In genomic region chr18:46071615-46071893, GRCh38 we compare ENCODE assay signal across 8 cellular contexts. TPM values are rescaled to one million over a fixed set of nuclear protein-coding genes. Genes with fewer than 3 reads are reported as not detected.
DNase-seq lines count a peak whose midpoint lies in the region; ATAC-seq and TF ChIP-seq lines count a peak whose summit lies in the region.

No MANE protein-coding gene starts in this region.

- H3K4me1 ChIP-seq in H9 (ENCODE audit: insufficient read depth, low read length) (no peaks in the 10 kb centered on the region), heart left ventricle (peaks cover 0 to 57% (median 19%) of the 10 kb centered on the region in 12 donors)

- TF ChIP-seq POLR2A in heart left ventricle (IDR thresholded peaks at IDR 0.05) = no peak

- H3K4me2 ChIP-seq in H9 (ENCODE audit: insufficient read depth, insufficient read length, low read length) = peak overlapping the region; percentile 78

- ATAC-seq in heart left ventricle = peak in 2 of 4 donors; percentile 19 to 29

- H3K14ac ChIP-seq in H9 (ENCODE audit: insufficient read depth, low read length) = peak overlapping the region; percentile 76

- no peak overlapping the region for H2AFZ ChIP-seq in H9 (ENCODE audit: low read length)

- CTCF ChIA-PET in AG04449 (lab: Yijun Ruan, JAX) = interaction anchor here (0.9 to 6.4 kb wide), 9 partner anchors 9 to 407 kb away, joined by 3 to 102 read pairs (median 11); no protein-coding TSS in a partner anchor
- CTCF ChIA-PET in activated CD4-positive, alpha-beta T cell treated with anti-CD3 and anti-CD28 coated beads, Interleukin-2, amount 10 ng/mL, durations not matched to agents 7 days and 5 days (lab: Charles Lee) = interaction anchor here (2.8 kb wide), 1 partner anchor 97 kb away, joined by 10 read pairs; no protein-coding TSS in a partner anchor

- no peak overlapping the region for H2BK120ac ChIP-seq in H9 (ENCODE audit: low read depth, low read length, poor library complexity, severe bottlenecking)

- H4K8ac ChIP-seq in H9 (replicated peaks; ENCODE audit: insufficient read length, low read depth, low read length) = no peak overlapping the region

- H3K27me3 ChIP-seq in H9 (ENCODE audit: insufficient read depth, low read length) (peaks cover 5% of the 10 kb centered on the region), heart left ventricle (no peaks in the 10 kb centered on the region)

- H2BK5ac ChIP-seq in H9 (ENCODE audit: insufficient read length, low read length) = no peak overlapping the region

- H3K4ac ChIP-seq in H9 (ENCODE audit: low read depth, low read length) = no peak overlapping the region

- H3K27ac Mint-ChIP-seq in H9 = no peak overlapping the region
- peak overlapping the region; percentile 50 for H3K27ac Mint-ChIP-seq in activated CD4-positive, alpha-beta T cell treated with anti-CD3 and anti-CD28 coated beads, Interleukin-2, amount 10 ng/mL, durations not matched to agents 7 days and 5 days

- no peak overlapping the region for H3K9ac ChIP-seq in H9 (ENCODE audit: extremely low read depth, insufficient read length, low read length)

- H3K18ac ChIP-seq in H9 (ENCODE audit: insufficient read length, low read depth, low read length) = no peak overlapping the region

- DNase-seq in AG04449 (ENCODE audit: low read depth, low spot score) (no peak), H9 (no peak), heart left ventricle (no peak), skeletal muscle cell (ENCODE audit: low read depth) (no peak), SW480 (ENCODE audit: low spot score) (no peak), AML-193 (lab: John Stamatoyannopoulos, UW) (no peak), inferior parietal cortex (ENCODE audit: extremely low spot score) (no peak)
- DNase-seq in activated CD4-positive, alpha-beta T cell treated with anti-CD3 and anti-CD28 coated beads, Interleukin-2, amount 10 ng/mL, durations not matched to agents 7 days and 5 days = no peak

- H3K79me2 ChIP-seq in H9 (ENCODE audit: insufficient read depth, low read length) = no peaks in the 10 kb centered on the region

- no peak overlapping the region for H2AK5ac ChIP-seq in H9 (ENCODE audit: insufficient read length, low read length)

- no CpG with 5 or more reads among the region's 17 CpGs for WGBS in H9 (ENCODE audit: extremely low coverage, insufficient read length, low lambda C conversion rate)
- WGBS in heart left ventricle, 4 donors = 0 to 2% (median 1%) methylated on average over 8 to 17 of the region's 17 CpGs

- peaks cover 0 to 3% (median 0%) of the 10 kb centered on the region in 3 experiments; a peak in 1 of 7 replicates for H3K36me3 Mint-ChIP-seq in H9 (ENCODE audit: insufficient read depth in 1 of 3, low read depth in 3 of 3)
- no peaks in the 10 kb centered on the region for H3K36me3 Mint-ChIP-seq in activated CD4-positive, alpha-beta T cell treated with anti-CD3 and anti-CD28 coated beads, Interleukin-2, amount 10 ng/mL, durations not matched to agents 7 days and 5 days (ENCODE audit: low read depth)

- intact Hi-C loops in heart left ventricle (cut with DNase I) = loop anchor here (2.0 to 10.0 kb wide), 10 partner anchors 97 to 407 kb away; partner anchors contain the start of gene EPG5 (in 1 of the 10)

- H3K4me3 Mint-ChIP-seq in H9 = peak overlapping the region; percentile 60 to 74
- H3K4me3 Mint-ChIP-seq in activated CD4-positive, alpha-beta T cell treated with anti-CD3 and anti-CD28 coated beads, Interleukin-2, amount 10 ng/mL, durations not matched to agents 7 days and 5 days = peak overlapping the region; percentile 66

- H3K79me1 ChIP-seq in H9 (ENCODE audit: insufficient read depth, low read depth, low read length, poor library complexity, severe bottlenecking) = no peaks in the 10 kb centered on the region

- H3K27ac ChIP-seq in H9 (ENCODE audit: insufficient read length, low read depth, low read length) = no peak overlapping the region
- H3K27ac ChIP-seq in heart left ventricle = peak overlapping the region in 6 of 12 donors; percentile 10 to 68 (median 54)

- no peak for TF ChIP-seq CTCF in AG04449 (IDR thresholded peaks at IDR 0.05; ENCODE audit: insufficient read depth, low read length, missing control alignments)
- TF ChIP-seq CTCF in H9 (conservative IDR thresholded peaks at IDR 0.05) = no peak
- no peak for TF ChIP-seq CTCF in heart left ventricle (IDR thresholded peaks at IDR 0.05)

- peaks cover 0 to 1% of the 10 kb centered on the region in 2 experiments; a peak in 1 of 5 replicates for H3K9me3 Mint-ChIP-seq in H9
- H3K9me3 Mint-ChIP-seq in activated CD4-positive, alpha-beta T cell treated with anti-CD3 and anti-CD28 coated beads, Interleukin-2, amount 10 ng/mL, durations not matched to agents 7 days and 5 days = peaks cover 3% of the 10 kb centered on the region

- no peak overlapping the region for H2BK12ac ChIP-seq in H9 (ENCODE audit: insufficient read length, low read depth, low read length)

- H3K23ac ChIP-seq in H9 (ENCODE audit: insufficient read length, low read depth, low read length) = no peak overlapping the region

- no peak overlapping the region for H3K56ac ChIP-seq in H9 (ENCODE audit: insufficient read length, low read depth, low read length)

- peaks cover 30% of the 10 kb centered on the region for H3K27me3 Mint-ChIP-seq in H9 (ENCODE audit: low read depth)
- no peaks in the 10 kb centered on the region for H3K27me3 Mint-ChIP-seq in activated CD4-positive, alpha-beta T cell treated with anti-CD3 and anti-CD28 coated beads, Interleukin-2, amount 10 ng/mL, durations not matched to agents 7 days and 5 days

- no peak overlapping the region for H2BK15ac ChIP-seq in H9 (ENCODE audit: low read depth, low read length)

- H4K20me1 ChIP-seq in H9 (ENCODE audit: control insufficient read depth, insufficient read depth, insufficient read length) = no peaks in the 10 kb centered on the region

- POLR2A ChIA-PET in AG04449 (lab: Yijun Ruan, JAX) = interaction anchor here (0.6 to 1.6 kb wide), 3 partner anchors 19 to 269 kb away, joined by 3 read pairs; partner anchors contain the start of gene ATP5F1A
- POLR2A ChIA-PET in activated CD4-positive, alpha-beta T cell treated with anti-CD3 and anti-CD28 coated beads, Interleukin-2, amount 10 ng/mL, durations not matched to agents 7 days and 5 days (lab: Charles Lee) = interaction anchor here (0.5 kb wide), 1 partner anchor 99 kb away, joined by 3 read pairs; no protein-coding TSS in a partner anchor

- no peak overlapping the region for H3T11ph ChIP-seq in H9 (ENCODE audit: low read length)

- peaks cover 8% of the 10 kb centered on the region in 2 experiments for H3K4me1 Mint-ChIP-seq in H9
- peaks cover 30% of the 10 kb centered on the region for H3K4me1 Mint-ChIP-seq in activated CD4-positive, alpha-beta T cell treated with anti-CD3 and anti-CD28 coated beads, Interleukin-2, amount 10 ng/mL, durations not matched to agents 7 days and 5 days

- H3K4me3 ChIP-seq in AG04449 (ENCODE audit: low read depth, low read length) = peak overlapping the region; percentile 72
- peak overlapping the region; percentile 59 to 88 (median 70) for H3K4me3 ChIP-seq in heart left ventricle
- H3K4me3 ChIP-seq in skeletal muscle cell (ENCODE audit: low read depth, low read length) = peak overlapping the region; percentile 67

- H3K23me2 ChIP-seq in H9 (ENCODE audit: insufficient read length, low read depth, low read length, poor library complexity, severe bottlenecking) = peaks cover 10% of the 10 kb centered on the region

- H2BK20ac ChIP-seq in H9 (ENCODE audit: low read depth, low read length, poor library complexity, severe bottlenecking) = no peak overlapping the region

- peaks cover 0 to 12% (median 0%) of the 10 kb centered on the region in 9 donors for H3K36me3 ChIP-seq in heart left ventricle

- H3K9me3 ChIP-seq in H9 (ENCODE audit: control insufficient read depth, low read depth, low read length) = no peaks in the 10 kb centered on the region
- H3K9me3 ChIP-seq in heart left ventricle = peaks cover 0 to 3% (median 0%) of the 10 kb centered on the region in 12 donors

- no peak overlapping the region for H4K5ac ChIP-seq in H9 (ENCODE audit: insufficient read length, low read depth, low read length)

- no peak overlapping the region for H4K91ac ChIP-seq in H9 (ENCODE audit: insufficient read length, low read depth, low read length)

RNA-seq across cellular contexts. Expression of gene PSTPIP2, which starts 0.5 kb away (rescaled TPM):
- total RNA-seq in H9 (2021) (3.3 and 3.6 TPM in 2 replicates), heart left ventricle (10 to 100 TPM in 1 of 9 donors, 1 to 10 TPM in 8; 1.2 to 15.0 (median 2.9) TPM)
- total RNA-seq in activated CD4-positive, alpha-beta T cell treated with anti-CD3 and anti-CD28 coated beads, Interleukin-2, amount 10 ng/mL, durations not matched to agents 7 days and 5 days = 1 to 10 TPM; 9.4 to 9.7 TPM
- polyA plus RNA-seq in heart left ventricle = 1 to 10 TPM in 1 of 2 donors, under 1 TPM in 1; 0.65 to 1.6 TPM

RNA-seq across cellular contexts. Expression of gene ATP5F1A, which starts 26.5 kb away (rescaled TPM):
- 625 and 626 TPM in 2 replicates for total RNA-seq in H9 (2021)
- 100 to 1,000 TPM; 333 to 349 TPM for total RNA-seq in activated CD4-positive, alpha-beta T cell treated with anti-CD3 and anti-CD28 coated beads, Interleukin-2, amount 10 ng/mL, durations not matched to agents 7 days and 5 days
- total RNA-seq in heart left ventricle = 1,000 to 10,000 TPM; 1,078 to 3,149 (median 1,758) TPM
- 1,000 to 10,000 TPM in 1 of 2 donors, 100 to 1,000 TPM in 1; 926 to 1,050 TPM for polyA plus RNA-seq in heart left ventricle

RNA-seq across cellular contexts. Expression of gene HAUS1, which starts 32.6 kb away (rescaled TPM):
- 81.8 and 87.0 TPM in 2 replicates for total RNA-seq in H9 (2021)
- total RNA-seq in activated CD4-positive, alpha-beta T cell treated with anti-CD3 and anti-CD28 coated beads, Interleukin-2, amount 10 ng/mL, durations not matched to agents 7 days and 5 days = 10 to 100 TPM; 57.9 to 58.5 TPM
- total RNA-seq in heart left ventricle = 10 to 100 TPM in 4 of 9 donors, 1 to 10 TPM in 5; 6.7 to 15.1 (median 9.5) TPM
- polyA plus RNA-seq in heart left ventricle = 10 to 100 TPM; 13.0 to 18.6 TPM
